In the genomic region with DNA sequence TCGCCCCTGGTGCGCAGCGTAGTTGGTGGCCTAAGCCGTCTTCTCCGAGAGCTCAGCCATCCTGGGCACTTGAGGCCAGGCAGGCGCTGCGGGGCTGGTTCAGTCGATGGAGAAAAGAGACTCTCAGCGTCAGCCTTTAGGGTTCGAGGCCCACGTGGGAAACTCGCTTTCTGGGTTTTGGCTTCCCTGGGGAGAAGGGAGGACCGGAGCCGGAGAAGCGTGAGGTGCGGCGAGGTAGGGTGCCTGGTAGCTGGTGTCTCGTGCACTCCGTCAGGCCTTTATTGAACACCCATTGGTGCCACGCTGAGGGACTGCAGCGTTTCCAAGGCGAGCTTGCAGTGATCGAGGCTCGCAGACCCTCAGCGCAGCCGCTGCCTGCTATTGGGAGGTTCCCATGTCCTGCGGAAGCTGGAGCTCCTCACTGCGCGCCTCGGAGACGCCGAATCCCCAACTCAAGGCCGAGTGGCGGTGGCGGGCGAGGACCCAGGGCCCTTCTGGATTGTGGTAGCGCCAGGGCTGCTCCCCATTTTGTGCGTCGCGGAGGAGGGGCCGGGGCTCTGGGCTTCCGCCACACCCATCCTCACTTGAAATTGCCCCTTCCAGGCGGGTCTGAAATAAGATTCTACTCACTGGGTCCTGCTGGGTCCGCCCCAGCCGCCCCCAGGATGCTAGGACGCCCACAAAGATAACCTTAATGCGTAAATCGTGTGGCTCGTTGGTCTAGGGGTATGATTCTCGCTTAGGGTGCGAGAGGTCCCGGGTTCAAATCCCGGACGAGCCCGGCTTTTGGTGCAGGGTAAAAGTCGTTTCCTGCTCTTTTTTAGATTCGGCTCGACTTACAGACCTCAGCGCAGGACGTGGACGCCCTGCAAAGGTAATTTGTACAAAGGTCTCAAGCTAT, we compare ENCODE assay signal across 8 cellular contexts. TPM values are rescaled to one million over a fixed set of nuclear protein-coding genes. Genes with fewer than 3 reads are reported as not detected.
A peak's percentile ranks its signal among the peaks of the same experiment; 100 is the strongest.
DNase-seq lines count a peak whose midpoint lies in the region; ATAC-seq and TF ChIP-seq lines count a peak whose summit lies in the region.

No MANE protein-coding gene starts in this region.

- H3K27me3 ChIP-seq in ascending aorta: peaks cover 44% of the 10 kb centered on the region

- no peaks in the 10 kb centered on the region for H3K36me3 ChIP-seq in ascending aorta

- intact Hi-C loops in ascending aorta (cut with DNase I): no loop called here

- peak overlapping the region; percentile 91 for H3K27ac Mint-ChIP-seq in stimulated activated effector memory CD8-positive, alpha-beta T cell treated with anti-CD3 and anti-CD28 coated beads, Interleukin-12 subunit alpha, Interleukin-12 subunit beta, amount 100 ng/mL, for 72 hours

- H3K27ac ChIP-seq in ascending aorta: no peak overlapping the region

- H3K9me3 Mint-ChIP-seq in stimulated activated effector memory CD8-positive, alpha-beta T cell treated with anti-CD3 and anti-CD28 coated beads, Interleukin-12 subunit alpha, Interleukin-12 subunit beta, amount 100 ng/mL, for 72 hours: no peaks in the 10 kb centered on the region

- H3K9me3 ChIP-seq in iPS-18c (ENCODE audit: control insufficient read depth, insufficient read depth, low read length) (no peaks in the 10 kb centered on the region), ascending aorta (no peaks in the 10 kb centered on the region)

- ATAC-seq in stimulated activated effector memory CD8-positive, alpha-beta T cell treated with anti-CD3 and anti-CD28 coated beads, Interleukin-12 subunit alpha, Interleukin-12 subunit beta, amount 100 ng/mL, for 72 hours: peak; percentile 53
- ATAC-seq in GM18909 (IDR thresholded peaks at IDR 0.05; ENCODE audit: poor library complexity, unreplicated experiment): no peak

- peaks cover 51% of the 10 kb centered on the region for H3K4me1 Mint-ChIP-seq in stimulated activated effector memory CD8-positive, alpha-beta T cell treated with anti-CD3 and anti-CD28 coated beads, Interleukin-12 subunit alpha, Interleukin-12 subunit beta, amount 100 ng/mL, for 72 hours

- H3K4me3 Mint-ChIP-seq in stimulated activated effector memory CD8-positive, alpha-beta T cell treated with anti-CD3 and anti-CD28 coated beads, Interleukin-12 subunit alpha, Interleukin-12 subunit beta, amount 100 ng/mL, for 72 hours: peak overlapping the region; percentile 78

- peak; percentile 25 for DNase-seq in SIG-M5 treated with dmso at 0.1 percent for 504 hours (lab: John Stamatoyannopoulos, UW; ENCODE audit: unreplicated experiment)
- no peak for DNase-seq in SIG-M5 (lab: John Stamatoyannopoulos, UW)
- DNase-seq in NCI-H2227 (lab: John Stamatoyannopoulos, UW; ENCODE audit: unreplicated experiment): peak; percentile 75
- DNase-seq in activated naive CD4-positive, alpha-beta T cell treated with anti-CD3 and anti-CD28 coated beads, Interleukin-2, amount 50 U/mL, for 16 hours: peak; percentile 39
- peak in 1 of 2 donors; percentile 88 for DNase-seq in stimulated activated effector memory CD8-positive, alpha-beta T cell treated with anti-CD3 and anti-CD28 coated beads, Interleukin-12 subunit alpha, Interleukin-12 subunit beta, amount 100 ng/mL, for 72 hours (ENCODE audit: low spot score in 2 of 2)
- DNase-seq in ascending aorta (ENCODE audit: low spot score in 2 of 2): no peak

- H3K4me1 ChIP-seq in ascending aorta: peaks cover 0 to 4% of the 10 kb centered on the region in 2 donors

- H3K36me3 Mint-ChIP-seq in stimulated activated effector memory CD8-positive, alpha-beta T cell treated with anti-CD3 and anti-CD28 coated beads, Interleukin-12 subunit alpha, Interleukin-12 subunit beta, amount 100 ng/mL, for 72 hours: peaks cover 45% of the 10 kb centered on the region

- TF ChIP-seq CTCF in ascending aorta (IDR thresholded peaks at IDR 0.05): no peak

- H3K4me3 ChIP-seq in iPS-18c (ENCODE audit: insufficient read depth, low read depth, low read length): peak overlapping the region; percentile 84
- peak overlapping the region in 1 of 2 donors; percentile 30 for H3K4me3 ChIP-seq in ascending aorta

RNA-seq across cellular contexts. Expression of gene OR1F1, which starts 1.2 kb away (rescaled TPM):
- not detected for total RNA-seq in ascending aorta

RNA-seq across cellular contexts. Expression of gene ZNF200, which starts 45.8 kb away (rescaled TPM):
- total RNA-seq in ascending aorta: 14.6 TPM

RNA-seq across cellular contexts. Expression of gene ZNF213, which starts 54.3 kb away (rescaled TPM):
- total RNA-seq in ascending aorta: 25.3 TPM

Comparison
In these comparisons a context has a peak if more than half of its experiments do, and no peak if none do; other contexts are left out.
1. DNase-seq: peak in SIG-M5 treated with dmso at 0.1 percent for 504 hours (single experiment), NCI-H2227 (single experiment) and activated naive CD4-positive, alpha-beta T cell treated with anti-CD3 and anti-CD28 coated beads, Interleukin-2, amount 50 U/mL, for 16 hours (single experiment); none in SIG-M5 (single experiment) and ascending aorta (0 of 2).